Comparison of ENCODE assay signal across 9 cellular contexts in the genomic region with DNA sequence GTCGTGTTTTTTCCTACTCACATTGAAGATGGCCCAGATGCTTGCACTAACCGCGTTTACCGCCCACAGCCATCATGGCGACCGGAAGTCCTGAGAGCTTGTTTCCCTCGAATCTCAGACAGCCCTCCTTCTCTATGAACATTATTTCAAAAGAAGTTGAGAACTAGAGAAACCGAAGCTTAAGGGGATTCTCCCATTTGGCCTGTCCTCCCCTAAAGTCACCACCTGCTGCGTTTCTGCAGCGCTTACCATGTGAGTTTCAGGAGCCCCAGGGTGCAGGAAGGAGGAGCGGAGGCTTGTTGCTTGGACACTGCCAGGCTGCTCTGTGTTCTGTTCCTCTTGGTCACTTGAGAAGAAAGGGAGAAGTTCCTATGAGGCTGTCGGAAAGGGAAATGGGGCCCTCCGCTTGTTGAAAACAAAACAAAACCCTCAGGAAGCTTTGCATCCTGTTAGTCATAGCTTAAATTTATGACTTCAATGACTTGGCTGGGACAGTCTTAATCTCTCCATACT. TPM values are rescaled to one million over a fixed set of nuclear protein-coding genes. Genes with fewer than 3 reads are reported as not detected.
DNase-seq lines count a peak whose midpoint lies in the region; ATAC-seq and TF ChIP-seq lines count a peak whose summit lies in the region.
"Had no signal": no experiment of that assay in that cellular context is flagged by ENCODE, and none has a peak within 500 bp of the region (broad histone marks: within the 10 kb centered on the region; RNA-seq: fewer than 3 reads in every experiment).

No MANE protein-coding gene starts in this region.

- no peak overlapping the region for H3K4me2 ChIP-seq in PC-3 (ENCODE audit: low read length)

- TF ChIP-seq CTCF in GM13977 (IDR thresholded peaks at IDR 0.05; ENCODE audit: extremely low read depth, insufficient read depth, missing control alignments) (no peak), endothelial cell (IDR thresholded peaks at IDR 0.05; ENCODE audit: unreplicated experiment) (no peak), PC-3 (conservative IDR thresholded peaks at IDR 0.05; ENCODE audit: low read depth, low read length) (no peak)

- H3K27ac ChIP-seq in PC-3 (ENCODE audit: low read length): no peak overlapping the region

- no peaks in the 10 kb centered on the region for H3K36me3 ChIP-seq in PC-3 (ENCODE audit: low read depth, low read length)

- H3K9me3 ChIP-seq in PC-3 (ENCODE audit: low read length): no peaks in the 10 kb centered on the region

- H3K27me3 ChIP-seq in PC-3 (ENCODE audit: low read length): no peaks in the 10 kb centered on the region

- no peaks in the 10 kb centered on the region for H4K20me1 ChIP-seq in PC-3 (ENCODE audit: low read length)

- peaks cover 27% of the 10 kb centered on the region for H3K36me3 Mint-ChIP-seq in endothelial cell (ENCODE audit: low read depth, unreplicated experiment)

- CTCF ChIA-PET in PC-3 (lab: Charles Lee): no interaction called here

- H3F3A ChIP-seq in PC-3 (ENCODE audit: low read length, unreplicated experiment): no peaks in the 10 kb centered on the region

- no peaks in the 10 kb centered on the region for H3K9me2 ChIP-seq in PC-3 (replicated peaks; ENCODE audit: low read length)

- peaks cover 13% of the 10 kb centered on the region; the same call in 1 of the 2 replicates for H3K79me2 ChIP-seq in PC-3 (ENCODE audit: low read length)

- peaks cover 8% of the 10 kb centered on the region; the same call in 1 of the 2 replicates for H3K4me1 ChIP-seq in PC-3 (ENCODE audit: insufficient read depth, low read length)

- peaks cover 72% of the 10 kb centered on the region for H3K4me1 Mint-ChIP-seq in endothelial cell (ENCODE audit: unreplicated experiment)

- POLR2A ChIA-PET in PC-3 (lab: Charles Lee; ENCODE audit: unreplicated experiment): no interaction called here

- in situ Hi-C loops in GM13977 (cut with MboI; ENCODE audit: low pct_unique_long_range_greater_than_20kb, low sequenced_read_pairs, unreplicated experiment): loop anchor here (25.0 kb wide), 1 partner anchor 287 kb away; no protein-coding TSS in a partner anchor

- no TSS peak for BruUV-seq in PC-3 (replicated peaks; lab: Mats Ljungman, UMichigan)

- no peaks in the 10 kb centered on the region for H3K9me3 Mint-ChIP-seq in endothelial cell (ENCODE audit: unreplicated experiment)

- no peak overlapping the region for H3K9ac ChIP-seq in PC-3 (ENCODE audit: low read length)

- DNase-seq in GM13977 (ENCODE audit: low spot score) (peak; percentile 39), endothelial cell (ENCODE audit: low spot score) (peak; percentile 51), PC-3 (no peak), EL (no peak), cerebellum (ENCODE audit: low spot score) (no peak)
- DNase-seq in activated CD4-positive, alpha-beta T cell treated with anti-CD3 and anti-CD28 coated beads for 48 hours: peak; percentile 87
- peak; percentile 68 for DNase-seq in stimulated activated CD4-positive, alpha-beta T cell treated with anti-CD3 and anti-CD28 coated beads, Interleukin-12 subunit alpha, Interleukin-12 subunit beta, amount 100 ng/mL, for 4 hours

- ATAC-seq in HG03280 (IDR thresholded peaks at IDR 0.05; ENCODE audit: unreplicated experiment) (peak; percentile 69), PC-3 (no peak; the same call in 1 of the 2 replicates)

- H3K4me3 Mint-ChIP-seq in endothelial cell (ENCODE audit: unreplicated experiment): peak overlapping the region; percentile 85

- H3K4me3 ChIP-seq in PC-3 (ENCODE audit: low read length): no peak overlapping the region

- peak overlapping the region; percentile 98 for H3K27ac Mint-ChIP-seq in endothelial cell (ENCODE audit: unreplicated experiment)

- intact Hi-C loops in PC-3 (cut with micrococcal nuclease): no loop called here

- peaks cover 4% of the 10 kb centered on the region for H3K27me3 Mint-ChIP-seq in endothelial cell (ENCODE audit: unreplicated experiment)

- no peak overlapping the region for H2AFZ ChIP-seq in PC-3 (ENCODE audit: low read length)

RNA-seq across cellular contexts. Expression of a gene that starts 6.2 kb away (rescaled TPM):
- total RNA-seq in endothelial cell (ENCODE audit: unreplicated experiment): 210 TPM
- total RNA-seq in PC-3 (2014; rRNA removed): 6.8 and 8.7 TPM in 2 replicates
- 46.5 TPM for total RNA-seq in cerebellum

RNA-seq across cellular contexts. Expression of a gene that starts 20.3 kb away (rescaled TPM):
- total RNA-seq in endothelial cell (ENCODE audit: unreplicated experiment) (12.2 TPM), PC-3 (2014; rRNA removed) (0.29 and 0.40 TPM in 2 replicates), cerebellum (7.6 TPM)
- total RNA-seq: fibroblast of lung had no signal

Comparison
In these comparisons a context has a peak if more than half of its experiments do, and no peak if none do; other contexts are left out.
1. DNase-seq: peak in GM13977 (single experiment), activated CD4-positive, alpha-beta T cell treated with anti-CD3 and anti-CD28 coated beads for 48 hours (single experiment), endothelial cell (single experiment) and stimulated activated CD4-positive, alpha-beta T cell treated with anti-CD3 and anti-CD28 coated beads, Interleukin-12 subunit alpha, Interleukin-12 subunit beta, amount 100 ng/mL, for 4 hours (single experiment); none in PC-3 (single experiment), EL (single experiment) and cerebellum (single experiment).